10 cellular contexts compared by ENCODE assay signal in the genomic region with DNA sequence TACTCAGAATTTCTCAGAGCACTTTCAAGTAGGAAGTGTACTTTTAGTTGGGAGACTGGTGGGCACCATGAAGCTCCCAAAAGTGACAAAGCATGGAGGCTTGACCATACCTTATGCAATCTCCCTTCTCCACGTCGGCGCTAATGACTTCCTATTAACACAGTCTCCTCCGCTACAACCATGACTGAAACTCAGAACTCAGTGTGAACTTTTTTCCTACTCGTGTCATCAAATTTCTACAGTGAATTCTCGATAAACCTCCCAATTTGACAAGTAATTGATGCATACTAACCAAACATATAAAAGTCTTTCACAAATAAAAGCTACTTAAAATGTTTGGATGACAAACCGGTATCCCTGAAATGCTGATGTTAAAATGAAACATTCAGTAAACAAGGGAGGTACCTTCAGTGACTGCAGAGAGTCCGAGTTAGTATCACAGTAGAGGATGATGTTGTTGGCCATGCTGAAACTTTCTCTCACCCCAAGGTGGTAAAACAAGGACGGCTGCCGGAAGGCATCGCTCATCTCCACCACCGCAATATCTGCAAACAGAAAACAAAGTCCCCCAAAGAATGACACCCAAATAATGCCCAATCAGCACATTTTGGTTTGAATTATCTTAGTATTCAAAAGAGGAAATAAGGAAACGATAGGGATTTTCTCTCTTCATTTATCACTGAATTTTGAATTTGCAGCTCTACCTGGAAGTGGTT.
DNase-seq lines count a peak whose midpoint lies in the region; ATAC-seq and TF ChIP-seq lines count a peak whose summit lies in the region.
"Had no signal": no experiment of that assay in that cellular context is flagged by ENCODE, and none has a peak within 500 bp of the region (broad histone marks: within the 10 kb centered on the region; RNA-seq: fewer than 3 reads in every experiment).

No MANE protein-coding gene starts in this region.

- peaks cover 0 to 25% of the 10 kb centered on the region in 2 donors for H3K4me1 ChIP-seq in right atrium auricular region

- intact Hi-C loops in dorsolateral prefrontal cortex (cut with DNase I) = no loop called here

- no peaks in the 10 kb centered on the region for H3K36me3 ChIP-seq in right atrium auricular region

- H3K27ac ChIP-seq in dorsolateral prefrontal cortex (peak overlapping the region in 43 of 59 donors; percentile 7 to 81 (median 48)), right atrium auricular region (no peak overlapping the region)

- H3K4me3 ChIP-seq in dorsolateral prefrontal cortex (peak overlapping the region in 3 of 59 donors; percentile 3 to 11 (median 4)), right atrium auricular region (no peak overlapping the region)

- no peak for DNase-seq in dorsolateral prefrontal cortex
- no peak for DNase-seq in NCI-H2107 treated with DMSO at 0.1 percent for 48 hours (lab: John Stamatoyannopoulos, UW; ENCODE audit: unreplicated experiment)
- no peak for DNase-seq in HUDEP-2 (lab: John Stamatoyannopoulos, UW; ENCODE audit: unreplicated experiment in 76 of 76)
- DNase-seq in right atrium auricular region (ENCODE audit: low spot score) = no peak
- no peak for DNase-seq in GM19240 (ENCODE audit: insufficient read length, low spot score)
- DNase-seq: NCI-H2029; stimulated activated naive CD4-positive, alpha-beta T cell had no signal

- peaks cover 0 to 10% of the 10 kb centered on the region in 2 donors for H3K9me3 ChIP-seq in right atrium auricular region

- TF ChIP-seq CTCF in dorsolateral prefrontal cortex (IDR thresholded peaks at IDR 0.05 in 54 of 56, conservative IDR thresholded peaks at IDR 0.05 in 2 of 56; ENCODE audit: low read depth in 1 of 56, partially characterized antibody in 56 of 56) = no peak
- no peak for TF ChIP-seq CTCF in right atrium auricular region (IDR thresholded peaks at IDR 0.05)

- H3K27me3 ChIP-seq in dorsolateral prefrontal cortex (no peaks in the 10 kb centered on the region), right atrium auricular region (no peaks in the 10 kb centered on the region)

- ATAC-seq in GM18517 (IDR thresholded peaks at IDR 0.05; ENCODE audit: unreplicated experiment) (peak; percentile 32), GM21390 (IDR thresholded peaks at IDR 0.05; ENCODE audit: unreplicated experiment) (peak; percentile 42), HG03378 (IDR thresholded peaks at IDR 0.05; ENCODE audit: unreplicated experiment) (peak; percentile 55)

Comparison
In these comparisons a context has a peak if more than half of its experiments do, and no peak if none do; other contexts are left out.
1. H3K27ac ChIP-seq: peak in dorsolateral prefrontal cortex (43 of 59); none in right atrium auricular region (0 of 2).
2. Peak in every context shown above with its lines, with median percentiles within 50 percentile points of each other: ATAC-seq.